In the genomic region with DNA sequence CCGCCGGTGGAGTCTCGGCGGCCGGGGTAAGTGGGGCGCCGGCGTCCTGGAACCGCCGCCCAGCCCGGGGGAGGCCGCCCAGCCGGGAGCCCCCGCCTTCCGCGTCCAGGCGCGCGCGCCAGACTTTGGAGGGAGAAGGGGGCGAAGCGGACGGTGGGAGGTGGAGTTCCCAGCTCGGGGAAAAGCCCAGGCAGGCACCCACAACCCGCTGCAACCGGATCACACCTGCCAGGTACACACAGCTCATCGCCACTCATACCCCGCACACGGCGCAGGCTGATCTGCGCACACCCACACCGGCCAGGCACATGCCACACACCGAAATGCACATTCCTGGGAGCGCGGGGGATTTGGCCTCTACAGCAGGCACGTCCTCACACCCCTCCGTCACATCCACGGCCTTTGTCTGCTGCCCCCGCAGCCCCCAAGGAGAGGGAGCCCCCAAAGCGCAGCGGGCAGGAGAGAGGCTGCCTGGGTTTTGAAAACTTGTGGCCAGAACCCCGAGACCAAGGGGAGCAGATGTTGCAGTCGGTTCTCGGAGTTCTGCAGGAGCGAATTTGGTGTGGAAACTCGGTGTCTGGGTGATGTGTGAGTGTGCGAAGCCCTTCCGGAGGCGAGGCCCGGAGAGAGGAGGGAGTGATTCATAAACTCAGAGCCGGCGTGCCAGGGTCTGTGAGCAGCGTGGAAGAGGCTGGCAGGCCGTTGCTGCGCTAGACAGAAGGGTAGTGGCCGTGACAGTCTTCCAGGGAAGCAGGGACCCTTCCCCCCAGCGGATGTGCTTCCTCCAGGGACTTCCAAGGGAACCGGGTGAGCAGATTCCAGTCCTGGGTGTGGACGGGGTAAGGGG, we compare ENCODE assay signal across 1 cellular context.
TF ChIP-seq lines count a peak whose summit lies in the region.

No MANE protein-coding gene starts in this region.

TF ChIP-seq in HEK293, 187 proteins besides CTCF, POLR2A, EP300 and RAD21 (continued from another document and continues in another):
- TF ChIP-seq, protein P1, sequence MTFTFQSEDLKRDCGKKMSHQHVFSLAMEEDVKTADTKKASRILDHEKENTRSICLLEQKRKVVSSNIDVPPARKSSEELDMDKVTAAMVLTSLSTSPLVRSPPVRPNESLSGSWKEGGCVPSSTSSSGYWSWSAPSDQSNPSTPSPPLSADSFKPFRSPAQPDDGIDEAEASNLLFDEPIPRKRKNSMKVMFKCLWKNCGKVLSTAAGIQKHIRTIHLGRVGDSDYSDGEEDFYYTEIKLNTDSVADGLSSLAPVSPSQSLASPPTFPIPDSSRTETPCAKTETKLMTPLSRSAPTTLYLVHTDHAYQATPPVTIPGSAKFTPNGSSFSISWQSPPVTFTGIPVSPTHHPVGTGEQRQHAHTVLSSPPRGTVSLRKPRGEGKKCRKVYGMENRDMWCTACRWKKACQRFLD (tag by site-specific recombination; IDR thresholded peaks at IDR 0.05) = no peak
- TF ChIP-seq OSR2 (tag by site-specific recombination; IDR thresholded peaks at IDR 0.05) (no peak), GLIS2 (tag by site-specific recombination; IDR thresholded peaks at IDR 0.05) (peak; percentile 55), ZNF16 (tag by site-specific recombination; IDR thresholded peaks at IDR 0.05; ENCODE audit: low read depth) (no peak), ZNF19 (tag by site-specific recombination; IDR thresholded peaks at IDR 0.05; ENCODE audit: low read depth) (no peak), ZNF776 (tag by site-specific recombination; IDR thresholded peaks at IDR 0.05; ENCODE audit: borderline replicate concordance) (no peak), ZNF146 (tag by site-specific recombination; IDR thresholded peaks at IDR 0.05) (no peak), ZNF248 (tag by site-specific recombination; IDR thresholded peaks at IDR 0.05) (no peak), ZNF121 (tag by site-specific recombination; IDR thresholded peaks at IDR 0.05) (no peak), ZNF561 (tag by site-specific recombination; IDR thresholded peaks at IDR 0.05; ENCODE audit: borderline replicate concordance) (no peak), ZNF354C (tag by site-specific recombination; IDR thresholded peaks at IDR 0.05; ENCODE audit: borderline replicate concordance, low read depth) (no peak), ZNF114 (tag by site-specific recombination; IDR thresholded peaks at IDR 0.05) (no peak), ZBTB21 (tag by site-specific recombination; IDR thresholded peaks at IDR 0.05) (no peak), ZNF155 (tag by site-specific recombination; IDR thresholded peaks at IDR 0.05) (no peak), ZNF335 (tag by site-specific recombination; conservative IDR thresholded peaks at IDR 0.05) (peak; percentile 64), ZNF391 (tag by site-specific recombination; IDR thresholded peaks at IDR 0.05; ENCODE audit: borderline replicate concordance, low read depth) (peak; percentile 64; the same call in 1 of the 2 replicates), ZNF560 (tag by site-specific recombination; IDR thresholded peaks at IDR 0.05; ENCODE audit: borderline replicate concordance) (no peak), ZNF610 (tag by site-specific recombination; IDR thresholded peaks at IDR 0.05; ENCODE audit: borderline replicate concordance) (no peak), ZNF404 (tag by site-specific recombination; IDR thresholded peaks at IDR 0.05) (no peak), ZNF510 (tag by site-specific recombination; IDR thresholded peaks at IDR 0.05; ENCODE audit: insufficient replicate concordance) (no peak), ZNF302 (tag by site-specific recombination; IDR thresholded peaks at IDR 0.05; ENCODE audit: low read depth) (no peak), ZNF658 (tag by site-specific recombination; IDR thresholded peaks at IDR 0.05) (no peak), WT1 (tag by site-specific recombination; IDR thresholded peaks at IDR 0.05) (no peak), MEIS1 (CRISPR knock-in tag; IDR thresholded peaks at IDR 0.05; ENCODE audit: borderline replicate concordance) (no peak), ZNF837 (tag by site-specific recombination; IDR thresholded peaks at IDR 0.05) (0 out of 2 replicates have a peak, but pooled peaks have one; percentile 21), HOXC10 (CRISPR knock-in tag; IDR thresholded peaks at IDR 0.05) (no peak; the same call in 1 of the 2 replicates), ZNF792 (tag by site-specific recombination; IDR thresholded peaks at IDR 0.05) (no peak), ZNF76 (tag by site-specific recombination; IDR thresholded peaks at IDR 0.05; ENCODE audit: borderline replicate concordance, low read depth) (peak; percentile 15; the same call in 1 of the 2 replicates)
- TF ChIP-seq, protein P2, sequence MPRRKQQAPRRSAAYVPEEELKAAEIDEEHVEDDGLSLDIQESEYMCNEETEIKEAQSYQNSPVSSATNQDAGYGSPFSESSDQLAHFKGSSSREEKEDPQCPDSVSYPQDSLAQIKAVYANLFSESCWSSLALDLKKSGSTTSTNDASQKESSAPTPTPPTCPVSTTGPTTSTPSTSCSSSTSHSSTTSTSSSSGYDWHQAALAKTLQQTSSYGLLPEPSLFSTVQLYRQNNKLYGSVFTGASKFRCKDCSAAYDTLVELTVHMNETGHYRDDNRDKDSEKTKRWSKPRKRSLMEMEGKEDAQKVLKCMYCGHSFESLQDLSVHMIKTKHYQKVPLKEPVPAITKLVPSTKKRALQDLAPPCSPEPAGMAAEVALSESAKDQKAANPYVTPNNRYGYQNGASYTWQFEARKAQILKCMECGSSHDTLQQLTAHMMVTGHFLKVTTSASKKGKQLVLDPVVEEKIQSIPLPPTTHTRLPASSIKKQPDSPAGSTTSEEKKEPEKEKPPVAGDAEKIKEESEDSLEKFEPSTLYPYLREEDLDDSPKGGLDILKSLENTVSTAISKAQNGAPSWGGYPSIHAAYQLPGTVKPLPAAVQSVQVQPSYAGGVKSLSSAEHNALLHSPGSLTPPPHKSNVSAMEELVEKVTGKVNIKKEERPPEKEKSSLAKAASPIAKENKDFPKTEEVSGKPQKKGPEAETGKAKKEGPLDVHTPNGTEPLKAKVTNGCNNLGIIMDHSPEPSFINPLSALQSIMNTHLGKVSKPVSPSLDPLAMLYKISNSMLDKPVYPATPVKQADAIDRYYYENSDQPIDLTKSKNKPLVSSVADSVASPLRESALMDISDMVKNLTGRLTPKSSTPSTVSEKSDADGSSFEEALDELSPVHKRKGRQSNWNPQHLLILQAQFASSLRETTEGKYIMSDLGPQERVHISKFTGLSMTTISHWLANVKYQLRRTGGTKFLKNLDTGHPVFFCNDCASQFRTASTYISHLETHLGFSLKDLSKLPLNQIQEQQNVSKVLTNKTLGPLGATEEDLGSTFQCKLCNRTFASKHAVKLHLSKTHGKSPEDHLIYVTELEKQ (tag by site-specific recombination; IDR thresholded peaks at IDR 0.05; ENCODE audit: borderline replicate concordance) = no peak
- TF ChIP-seq, protein P3, sequence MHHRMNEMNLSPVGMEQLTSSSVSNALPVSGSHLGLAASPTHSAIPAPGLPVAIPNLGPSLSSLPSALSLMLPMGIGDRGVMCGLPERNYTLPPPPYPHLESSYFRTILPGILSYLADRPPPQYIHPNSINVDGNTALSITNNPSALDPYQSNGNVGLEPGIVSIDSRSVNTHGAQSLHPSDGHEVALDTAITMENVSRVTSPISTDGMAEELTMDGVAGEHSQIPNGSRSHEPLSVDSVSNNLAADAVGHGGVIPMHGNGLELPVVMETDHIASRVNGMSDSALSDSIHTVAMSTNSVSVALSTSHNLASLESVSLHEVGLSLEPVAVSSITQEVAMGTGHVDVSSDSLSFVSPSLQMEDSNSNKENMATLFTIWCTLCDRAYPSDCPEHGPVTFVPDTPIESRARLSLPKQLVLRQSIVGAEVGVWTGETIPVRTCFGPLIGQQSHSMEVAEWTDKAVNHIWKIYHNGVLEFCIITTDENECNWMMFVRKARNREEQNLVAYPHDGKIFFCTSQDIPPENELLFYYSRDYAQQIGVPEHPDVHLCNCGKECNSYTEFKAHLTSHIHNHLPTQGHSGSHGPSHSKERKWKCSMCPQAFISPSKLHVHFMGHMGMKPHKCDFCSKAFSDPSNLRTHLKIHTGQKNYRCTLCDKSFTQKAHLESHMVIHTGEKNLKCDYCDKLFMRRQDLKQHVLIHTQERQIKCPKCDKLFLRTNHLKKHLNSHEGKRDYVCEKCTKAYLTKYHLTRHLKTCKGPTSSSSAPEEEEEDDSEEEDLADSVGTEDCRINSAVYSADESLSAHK (tag by site-specific recombination; IDR thresholded peaks at IDR 0.05) = no peak
- TF ChIP-seq, protein P4, sequence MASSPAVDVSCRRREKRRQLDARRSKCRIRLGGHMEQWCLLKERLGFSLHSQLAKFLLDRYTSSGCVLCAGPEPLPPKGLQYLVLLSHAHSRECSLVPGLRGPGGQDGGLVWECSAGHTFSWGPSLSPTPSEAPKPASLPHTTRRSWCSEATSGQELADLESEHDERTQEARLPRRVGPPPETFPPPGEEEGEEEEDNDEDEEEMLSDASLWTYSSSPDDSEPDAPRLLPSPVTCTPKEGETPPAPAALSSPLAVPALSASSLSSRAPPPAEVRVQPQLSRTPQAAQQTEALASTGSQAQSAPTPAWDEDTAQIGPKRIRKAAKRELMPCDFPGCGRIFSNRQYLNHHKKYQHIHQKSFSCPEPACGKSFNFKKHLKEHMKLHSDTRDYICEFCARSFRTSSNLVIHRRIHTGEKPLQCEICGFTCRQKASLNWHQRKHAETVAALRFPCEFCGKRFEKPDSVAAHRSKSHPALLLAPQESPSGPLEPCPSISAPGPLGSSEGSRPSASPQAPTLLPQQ (tag by site-specific recombination; IDR thresholded peaks at IDR 0.05) = peak; percentile 21; the same call in 1 of the 2 replicates
- TF ChIP-seq, protein P5, sequence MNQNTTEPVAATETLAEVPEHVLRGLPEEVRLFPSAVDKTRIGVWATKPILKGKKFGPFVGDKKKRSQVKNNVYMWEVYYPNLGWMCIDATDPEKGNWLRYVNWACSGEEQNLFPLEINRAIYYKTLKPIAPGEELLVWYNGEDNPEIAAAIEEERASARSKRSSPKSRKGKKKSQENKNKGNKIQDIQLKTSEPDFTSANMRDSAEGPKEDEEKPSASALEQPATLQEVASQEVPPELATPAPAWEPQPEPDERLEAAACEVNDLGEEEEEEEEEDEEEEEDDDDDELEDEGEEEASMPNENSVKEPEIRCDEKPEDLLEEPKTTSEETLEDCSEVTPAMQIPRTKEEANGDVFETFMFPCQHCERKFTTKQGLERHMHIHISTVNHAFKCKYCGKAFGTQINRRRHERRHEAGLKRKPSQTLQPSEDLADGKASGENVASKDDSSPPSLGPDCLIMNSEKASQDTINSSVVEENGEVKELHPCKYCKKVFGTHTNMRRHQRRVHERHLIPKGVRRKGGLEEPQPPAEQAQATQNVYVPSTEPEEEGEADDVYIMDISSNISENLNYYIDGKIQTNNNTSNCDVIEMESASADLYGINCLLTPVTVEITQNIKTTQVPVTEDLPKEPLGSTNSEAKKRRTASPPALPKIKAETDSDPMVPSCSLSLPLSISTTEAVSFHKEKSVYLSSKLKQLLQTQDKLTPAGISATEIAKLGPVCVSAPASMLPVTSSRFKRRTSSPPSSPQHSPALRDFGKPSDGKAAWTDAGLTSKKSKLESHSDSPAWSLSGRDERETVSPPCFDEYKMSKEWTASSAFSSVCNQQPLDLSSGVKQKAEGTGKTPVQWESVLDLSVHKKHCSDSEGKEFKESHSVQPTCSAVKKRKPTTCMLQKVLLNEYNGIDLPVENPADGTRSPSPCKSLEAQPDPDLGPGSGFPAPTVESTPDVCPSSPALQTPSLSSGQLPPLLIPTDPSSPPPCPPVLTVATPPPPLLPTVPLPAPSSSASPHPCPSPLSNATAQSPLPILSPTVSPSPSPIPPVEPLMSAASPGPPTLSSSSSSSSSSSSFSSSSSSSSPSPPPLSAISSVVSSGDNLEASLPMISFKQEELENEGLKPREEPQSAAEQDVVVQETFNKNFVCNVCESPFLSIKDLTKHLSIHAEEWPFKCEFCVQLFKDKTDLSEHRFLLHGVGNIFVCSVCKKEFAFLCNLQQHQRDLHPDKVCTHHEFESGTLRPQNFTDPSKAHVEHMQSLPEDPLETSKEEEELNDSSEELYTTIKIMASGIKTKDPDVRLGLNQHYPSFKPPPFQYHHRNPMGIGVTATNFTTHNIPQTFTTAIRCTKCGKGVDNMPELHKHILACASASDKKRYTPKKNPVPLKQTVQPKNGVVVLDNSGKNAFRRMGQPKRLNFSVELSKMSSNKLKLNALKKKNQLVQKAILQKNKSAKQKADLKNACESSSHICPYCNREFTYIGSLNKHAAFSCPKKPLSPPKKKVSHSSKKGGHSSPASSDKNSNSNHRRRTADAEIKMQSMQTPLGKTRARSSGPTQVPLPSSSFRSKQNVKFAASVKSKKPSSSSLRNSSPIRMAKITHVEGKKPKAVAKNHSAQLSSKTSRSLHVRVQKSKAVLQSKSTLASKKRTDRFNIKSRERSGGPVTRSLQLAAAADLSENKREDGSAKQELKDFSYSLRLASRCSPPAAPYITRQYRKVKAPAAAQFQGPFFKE (tag by site-specific recombination; IDR thresholded peaks at IDR 0.05; ENCODE audit: borderline replicate concordance) = no peak
- TF ChIP-seq, protein P6, sequence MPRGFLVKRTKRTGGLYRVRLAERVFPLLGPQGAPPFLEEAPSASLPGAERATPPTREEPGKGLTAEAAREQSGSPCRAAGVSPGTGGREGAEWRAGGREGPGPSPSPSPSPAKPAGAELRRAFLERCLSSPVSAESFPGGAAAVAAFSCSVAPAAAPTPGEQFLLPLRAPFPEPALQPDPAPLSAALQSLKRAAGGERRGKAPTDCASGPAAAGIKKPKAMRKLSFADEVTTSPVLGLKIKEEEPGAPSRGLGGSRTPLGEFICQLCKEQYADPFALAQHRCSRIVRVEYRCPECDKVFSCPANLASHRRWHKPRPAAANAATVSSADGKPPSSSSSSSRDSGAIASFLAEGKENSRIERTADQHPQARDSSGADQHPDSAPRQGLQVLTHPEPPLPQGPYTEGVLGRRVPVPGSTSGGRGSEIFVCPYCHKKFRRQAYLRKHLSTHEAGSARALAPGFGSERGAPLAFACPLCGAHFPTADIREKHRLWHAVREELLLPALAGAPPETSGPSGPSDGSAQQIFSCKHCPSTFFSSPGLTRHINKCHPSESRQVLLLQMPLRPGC (tag by site-specific recombination; IDR thresholded peaks at IDR 0.05) = no peak
- TF ChIP-seq, protein P7, sequence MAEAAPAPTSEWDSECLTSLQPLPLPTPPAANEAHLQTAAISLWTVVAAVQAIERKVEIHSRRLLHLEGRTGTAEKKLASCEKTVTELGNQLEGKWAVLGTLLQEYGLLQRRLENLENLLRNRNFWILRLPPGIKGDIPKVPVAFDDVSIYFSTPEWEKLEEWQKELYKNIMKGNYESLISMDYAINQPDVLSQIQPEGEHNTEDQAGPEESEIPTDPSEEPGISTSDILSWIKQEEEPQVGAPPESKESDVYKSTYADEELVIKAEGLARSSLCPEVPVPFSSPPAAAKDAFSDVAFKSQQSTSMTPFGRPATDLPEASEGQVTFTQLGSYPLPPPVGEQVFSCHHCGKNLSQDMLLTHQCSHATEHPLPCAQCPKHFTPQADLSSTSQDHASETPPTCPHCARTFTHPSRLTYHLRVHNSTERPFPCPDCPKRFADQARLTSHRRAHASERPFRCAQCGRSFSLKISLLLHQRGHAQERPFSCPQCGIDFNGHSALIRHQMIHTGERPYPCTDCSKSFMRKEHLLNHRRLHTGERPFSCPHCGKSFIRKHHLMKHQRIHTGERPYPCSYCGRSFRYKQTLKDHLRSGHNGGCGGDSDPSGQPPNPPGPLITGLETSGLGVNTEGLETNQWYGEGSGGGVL (tag by site-specific recombination; IDR thresholded peaks at IDR 0.05) = peak; percentile 11; the same call in 1 of the 2 replicates
- TF ChIP-seq, protein P8, sequence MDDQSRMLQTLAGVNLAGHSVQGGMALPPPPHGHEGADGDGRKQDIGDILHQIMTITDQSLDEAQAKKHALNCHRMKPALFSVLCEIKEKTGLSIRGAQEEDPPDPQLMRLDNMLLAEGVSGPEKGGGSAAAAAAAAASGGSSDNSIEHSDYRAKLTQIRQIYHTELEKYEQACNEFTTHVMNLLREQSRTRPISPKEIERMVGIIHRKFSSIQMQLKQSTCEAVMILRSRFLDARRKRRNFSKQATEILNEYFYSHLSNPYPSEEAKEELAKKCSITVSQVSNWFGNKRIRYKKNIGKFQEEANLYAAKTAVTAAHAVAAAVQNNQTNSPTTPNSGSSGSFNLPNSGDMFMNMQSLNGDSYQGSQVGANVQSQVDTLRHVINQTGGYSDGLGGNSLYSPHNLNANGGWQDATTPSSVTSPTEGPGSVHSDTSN (CRISPR knock-in tag; IDR thresholded peaks at IDR 0.05) = 0 out of 2 replicates have a peak, but pooled peaks have one; percentile 37
